ENCODE assay signal across 24 cellular contexts in genomic region chrX:108701633-108702032, GRCh38. TPM values are rescaled to one million over a fixed set of nuclear protein-coding genes. Genes with fewer than 3 reads are reported as not detected.
"Had no signal": no experiment of that assay in that cellular context is flagged by ENCODE, and none has a peak within 500 bp of the region (broad histone marks: within the 10 kb centered on the region; RNA-seq: fewer than 3 reads in every experiment).

No MANE protein-coding gene starts in this region.

- H3K36me3 ChIP-seq: breast epithelium had no signal

- H3K4me2 ChIP-seq: PC-9 had no signal

- H3K4me1 ChIP-seq: breast epithelium had no signal

- H3K27ac ChIP-seq: breast epithelium, PC-9 had no signal

- DNase-seq: activated CD4-positive, alpha-beta T cell treated with anti-CD3 and anti-CD28 coated beads for 48 hours; activated CD4-positive, alpha-beta T cell treated with anti-CD3 and anti-CD28 coated beads, Interleukin-2, amount 50 U/mL, for 4 hours; activated CD4-positive, CD25-positive, alpha-beta regulatory T cell treated with anti-CD3 and anti-CD28 coated beads, Interleukin-2, amount 50 U/mL, for 72 hours; activated CD8-positive, alpha-beta memory T cell treated with anti-CD3 and anti-CD28 coated beads, Interleukin-2, amount 50 U/mL, for 48 hours; activated CD8-positive, alpha-beta T cell treated with anti-CD3 and anti-CD28 coated beads, Interleukin-2, amount 10 ng/mL, durations not matched to agents 7 days and 5 days; activated naive CD4-positive, alpha-beta T cell treated with anti-CD3 and anti-CD28 coated beads, Interleukin-2, amount 50 U/mL, for 16 hours; activated naive CD8-positive, alpha-beta T cell treated with anti-CD3 and anti-CD28 coated beads, Interleukin-2, amount 10 ng/mL, durations not matched to agents 7 days and 5 days; activated T-cell treated with anti-CD3 and anti-CD28 coated beads, Interleukin-2, amount 50 U/mL, for 1 hour; aorta; central memory CD4-positive, alpha-beta T cell; Kasumi-1; NCI-H146; NCI-H187 treated with DMSO at 0.1 percent for 48 hours; NCI-H2171; NCI-H2227 treated with DMSO at 0.1 percent for 48 hours; NCI-H69; PC-9; SIG-M5; T-helper 17 cell; T-helper 9 cell had no signal

- ATAC-seq: activated CD8-positive, alpha-beta T cell treated with anti-CD3 and anti-CD28 coated beads, Interleukin-2, amount 10 ng/mL, durations not matched to agents 7 days and 5 days; T-helper 17 cell; WTC11 had no signal

- H2AFZ ChIP-seq: PC-9 had no signal

- H3K9me3 ChIP-seq: breast epithelium had no signal

- H3K4me3 ChIP-seq: breast epithelium, PC-9 had no signal

RNA-seq across cellular contexts. Expression of gene IRS4, which starts 34.7 kb away (rescaled TPM):
- total RNA-seq: activated CD8-positive, alpha-beta T cell treated with anti-CD3 and anti-CD28 coated beads, Interleukin-2, amount 10 ng/mL, durations not matched to agents 7 days and 5 days; activated naive CD8-positive, alpha-beta T cell treated with anti-CD3 and anti-CD28 coated beads, Interleukin-2, amount 10 ng/mL, durations not matched to agents 7 days and 5 days; aorta; chondrocyte; NCI-H460; PC-9; T-helper 17 cell had no signal
